Comparison of ENCODE assay signal across 7 cellular contexts in genomic region chr13:110680852-110681251, GRCh38. TPM values are rescaled to one million over a fixed set of nuclear protein-coding genes. Genes with fewer than 3 reads are reported as not detected.
DNase-seq lines count a peak whose midpoint lies in the region; ATAC-seq and TF ChIP-seq lines count a peak whose summit lies in the region.

No MANE protein-coding gene starts in this region.

- ATAC-seq in GM21737 (IDR thresholded peaks at IDR 0.05; ENCODE audit: unreplicated experiment), result no peak

- no peaks in the 10 kb centered on the region for H3K4me1 ChIP-seq in adrenal gland (replicated peaks in 1 of 2)

- H3K27me3 Mint-ChIP-seq in nephron (ENCODE audit: low read depth), result no peaks in the 10 kb centered on the region

- 83 to 91% (median 87%) methylated on average over 4 to 7 of the region's 7 CpGs for WGBS in adrenal gland, 4 donors

- peak in 4 of 6 experiments; percentile 9 to 39 (median 24) for TF ChIP-seq CTCF in adrenal gland (IDR thresholded peaks at IDR 0.05)
- TF ChIP-seq CTCF in nephron (IDR thresholded peaks at IDR 0.05; ENCODE audit: unreplicated experiment in 3 of 3), result peak; percentile 27 to 45 (median 32)

- H3K4me1 Mint-ChIP-seq in nephron, result peaks cover 6% of the 10 kb centered on the region

- peak; percentile 18 for DNase-seq in Daoy (ENCODE audit: low read depth)
- DNase-seq in HuH-7.5 (ENCODE audit: low spot score), result peak; percentile 36
- peak in 1 of 7 donors; percentile 45 for DNase-seq in adrenal gland
- no peak for DNase-seq in effector CD4-positive, alpha-beta T cell
- DNase-seq in stimulated activated CD4-positive, alpha-beta T cell treated with anti-CD3 and anti-CD28 coated beads, Interleukin-2, amount 100 ng/mL, for 24 hours, result no peak

- no peak overlapping the region for H3K27ac Mint-ChIP-seq in nephron

- H3K27ac ChIP-seq in adrenal gland, result no peak overlapping the region

- no peak for TF ChIP-seq POLR2A in adrenal gland (IDR thresholded peaks at IDR 0.05)

- no peak overlapping the region for H3K4me3 ChIP-seq in adrenal gland

- no peaks in the 10 kb centered on the region for H3K9me3 ChIP-seq in adrenal gland (replicated peaks in 1 of 3)

- H3K9me3 Mint-ChIP-seq in nephron, result no peaks in the 10 kb centered on the region

- no peaks in the 10 kb centered on the region for H3K27me3 ChIP-seq in adrenal gland

- H3K36me3 ChIP-seq in adrenal gland (replicated peaks in 1 of 2), result peaks cover 0 to 58% of the 10 kb centered on the region in 2 donors

- H3K4me3 Mint-ChIP-seq in nephron, result no peak overlapping the region

- intact Hi-C loops in adrenal gland (cut with DNase I), result loop anchor here in 1 of 2 donors (10.0 kb wide), 1 partner anchor 134 kb away; no protein-coding TSS in a partner anchor

- peaks cover 60% of the 10 kb centered on the region for H3K36me3 Mint-ChIP-seq in nephron (ENCODE audit: low read depth)

RNA-seq across cellular contexts. Expression of gene CARS2, which starts 25.1 kb away (rescaled TPM):
- 29.1 and 41.5 TPM in 2 replicates for total RNA-seq in Daoy (2014; rRNA removed; shearing (Covaris generic))
- 10 to 100 TPM; 38.5 to 87.1 (median 57.2) TPM for total RNA-seq in adrenal gland
- 100 to 1,000 TPM in 2 of 3 donors, 10 to 100 TPM in 1; 54.3 to 254 (median 169) TPM for polyA plus RNA-seq in adrenal gland

RNA-seq across cellular contexts. Expression of gene ING1, which starts 32.6 kb away (rescaled TPM):
- total RNA-seq in Daoy (2014; rRNA removed; shearing (Covaris generic)), result 1.9 and 5.7 TPM in 2 replicates
- 10 to 100 TPM in 4 of 8 donors, 1 to 10 TPM in 4; 7.2 to 28.6 (median 10.0) TPM for total RNA-seq in adrenal gland
- polyA plus RNA-seq in adrenal gland, result 1 to 10 TPM; 4.3 to 8.8 (median 8.8) TPM

Comparison
In these comparisons a context has a peak if more than half of its experiments do, and no peak if none do; other contexts are left out.
1. DNase-seq: peak in Daoy (single experiment) and HuH-7.5 (single experiment); none in effector CD4-positive, alpha-beta T cell (single experiment) and stimulated activated CD4-positive, alpha-beta T cell treated with anti-CD3 and anti-CD28 coated beads, Interleukin-2, amount 100 ng/mL, for 24 hours (0 of 2).